8 cellular contexts compared by ENCODE assay signal in genomic region chr14:23120405-23121251, GRCh38. TPM values are rescaled to one million over a fixed set of nuclear protein-coding genes. Genes with fewer than 3 reads are reported as not detected.
DNase-seq lines count a peak whose midpoint lies in the region; TF ChIP-seq lines count a peak whose summit lies in the region.

No MANE protein-coding gene starts in this region.

- peak overlapping the region in 4 of 5 donors; percentile 48 to 73 (median 58) for H3K27ac ChIP-seq in stomach

- intact Hi-C loops in stomach (cut with DNase I; ENCODE audit: low total_unique reads) = loop anchor here (5.0 kb wide), 1 partner anchor 67 kb away; no protein-coding TSS in a partner anchor

- no peaks in the 10 kb centered on the region for H3K9me3 Mint-ChIP-seq in neural crest cell

- no peak overlapping the region for H3K4me3 ChIP-seq in H7 (ENCODE audit: insufficient read depth, low read depth, low read length)
- H3K4me3 ChIP-seq in fibroblast of the aortic adventitia (ENCODE audit: low read depth, low read length) = no peak overlapping the region
- no peak overlapping the region for H3K4me3 ChIP-seq in stomach

- no peaks in the 10 kb centered on the region for H3K9me3 ChIP-seq in stomach

- H3K27me3 ChIP-seq in H7 (ENCODE audit: control insufficient read depth, insufficient read depth, low read length) (no peaks in the 10 kb centered on the region), stomach (peaks cover 0 to 24% (median 0%) of the 10 kb centered on the region in 3 donors)

- no peaks in the 10 kb centered on the region for H3K36me3 Mint-ChIP-seq in neural crest cell (ENCODE audit: low read depth)

- H3K4me1 ChIP-seq in stomach = peaks cover 9 to 45% (median 21%) of the 10 kb centered on the region in 4 donors

- 16 to 19% (median 19%) methylated on average over 9 of the region's 9 CpGs for WGBS in stomach, 5 donors

- no peak overlapping the region for H3K27ac Mint-ChIP-seq in neural crest cell (ENCODE audit: unreplicated experiment)

- peaks cover 17% of the 10 kb centered on the region for H3K4me1 Mint-ChIP-seq in neural crest cell

- DNase-seq in DMS79 treated with DMSO at 0.1 percent for 48 hours (lab: John Stamatoyannopoulos, UW) (peak; percentile 92), H7 (peak; percentile 97), MV-4-11 (lab: John Stamatoyannopoulos, UW) (peak; percentile 83), SHP77 treated with DMSO at 0.1 percent for 48 hours (lab: John Stamatoyannopoulos, UW) (peak; percentile 53), fibroblast of the aortic adventitia (ENCODE audit: low read depth) (peak; percentile 88), neural crest cell (ENCODE audit: low read depth, low spot score) (peak; percentile 90), stomach (peak; percentile 93)
- peak; percentile 66 for DNase-seq in activated effector memory CD4-positive, alpha-beta T cell treated with Interleukin-2 at 50 U/mL for 16 hours

- no peak overlapping the region for H3K4me3 Mint-ChIP-seq in neural crest cell

- peaks cover 6% of the 10 kb centered on the region for H3K27me3 Mint-ChIP-seq in neural crest cell (ENCODE audit: low read depth)

- TF ChIP-seq CTCF in fibroblast of the aortic adventitia (IDR thresholded peaks at IDR 0.05; ENCODE audit: insufficient read depth, low read length) (peak; percentile 99), neural crest cell (conservative IDR thresholded peaks at IDR 0.05) (peak; percentile 100), stomach (IDR thresholded peaks at IDR 0.05) (peak in 6 of 7 experiments; percentile 96 to 100 (median 99))

- no peak for TF ChIP-seq POLR2A in stomach (IDR thresholded peaks at IDR 0.05)

- no peak for TF ChIP-seq EP300 in stomach (IDR thresholded peaks at IDR 0.05)

- H3K36me3 ChIP-seq in H7 (replicated peaks; ENCODE audit: control insufficient read depth, insufficient read depth, low read length) (no peaks in the 10 kb centered on the region), stomach (no peaks in the 10 kb centered on the region)

RNA-seq across cellular contexts. Expression of gene CEBPE, which starts 1.6 kb away (rescaled TPM):
- total RNA-seq in H7 (2014; rRNA removed; shearing (Covaris generic)) = 0.44 TPM in 1 of 2 replicates, not detected in the other
- not detected in 2 replicates for total RNA-seq in fibroblast of the aortic adventitia (ENCODE audit: low replicate concordance)
- total RNA-seq in neural crest cell = not detected in 2 replicates
- not detected for total RNA-seq in stomach
- polyA plus RNA-seq in stomach = under 1 TPM in 1 of 3 donors, not detected in 2; 0.37 TPM

RNA-seq across cellular contexts. Expression of gene CIROP, which starts 15.8 kb away (rescaled TPM):
- total RNA-seq in H7 (2014; rRNA removed; shearing (Covaris generic)) = 0.42 TPM in 1 of 2 replicates, not detected in the other
- total RNA-seq in fibroblast of the aortic adventitia (ENCODE audit: low replicate concordance) (1.8 TPM in 1 of 2 replicates, not detected in the other), neural crest cell (not detected in 2 replicates), stomach (not detected)
- polyA plus RNA-seq in stomach = not detected

RNA-seq across cellular contexts. Expression of gene C14orf119, which starts 25.3 kb away (rescaled TPM):
- total RNA-seq in H7 (2014; rRNA removed; shearing (Covaris generic)) = 73.7 and 97.8 TPM in 2 replicates
- total RNA-seq in fibroblast of the aortic adventitia (ENCODE audit: low replicate concordance) = 13.0 and 60.2 TPM in 2 replicates
- 46.1 and 48.6 TPM in 2 replicates for total RNA-seq in neural crest cell
- 10 to 100 TPM in 2 of 5 donors, 1 to 10 TPM in 2, not detected in 1; 1.8 to 25.2 (median 14.0) TPM for total RNA-seq in stomach
- polyA plus RNA-seq in stomach = 10 to 100 TPM; 27.4 to 51.8 (median 49.8) TPM

RNA-seq across cellular contexts. Expression of gene ACIN1, which starts 25.7 kb away (rescaled TPM):
- total RNA-seq in H7 (2014; rRNA removed; shearing (Covaris generic)) = 83.4 and 89.5 TPM in 2 replicates
- total RNA-seq in fibroblast of the aortic adventitia (ENCODE audit: low replicate concordance) (91.8 and 97.0 TPM in 2 replicates), neural crest cell (350 and 352 TPM in 2 replicates), stomach (100 to 1,000 TPM; 114 to 232 (median 123) TPM)
- 10 to 100 TPM; 37.1 to 86.4 (median 52.7) TPM for polyA plus RNA-seq in stomach
